In genomic region chr10:96056787-96057186, GRCh38 we compare ENCODE assay signal across 15 cellular contexts. TPM values are rescaled to one million over a fixed set of nuclear protein-coding genes. Genes with fewer than 3 reads are reported as not detected.
A peak's percentile ranks its signal among the peaks of the same experiment; 100 is the strongest.
DNase-seq lines count a peak whose midpoint lies in the region; ATAC-seq lines count a peak whose summit lies in the region.
"Had no signal": no experiment of that assay in that cellular context is flagged by ENCODE, and none has a peak within 500 bp of the region (broad histone marks: within the 10 kb centered on the region; RNA-seq: fewer than 3 reads in every experiment).

No MANE protein-coding gene starts in this region.

- no peaks in the 10 kb centered on the region for H3K9me3 Mint-ChIP-seq in activated CD4-positive, alpha-beta T cell treated with anti-CD3 and anti-CD28 coated beads for 36 hours (ENCODE audit: low read depth)
- H3K9me3 Mint-ChIP-seq in stimulated activated naive CD8-positive, alpha-beta T cell treated with anti-CD3 and anti-CD28 coated beads, Interleukin-15, Interleukin-2, amounts not matched to agents 100 ng/mL and 50 ng/mL, for 24 hours = no peaks in the 10 kb centered on the region
- H3K9me3 Mint-ChIP-seq in stimulated activated effector memory CD8-positive, alpha-beta T cell treated with anti-CD3 and anti-CD28 coated beads, Interleukin-12 subunit alpha, Interleukin-12 subunit beta, amount 100 ng/mL, for 72 hours = no peaks in the 10 kb centered on the region
- H3K9me3 Mint-ChIP-seq: CD4-positive, alpha-beta T cell; CD8-positive, alpha-beta T cell had no signal

- peaks cover 11% of the 10 kb centered on the region for H3K4me1 Mint-ChIP-seq in activated CD4-positive, alpha-beta T cell treated with anti-CD3 and anti-CD28 coated beads for 36 hours
- peaks cover 11% of the 10 kb centered on the region for H3K4me1 Mint-ChIP-seq in stimulated activated naive CD8-positive, alpha-beta T cell treated with anti-CD3 and anti-CD28 coated beads, Interleukin-15, Interleukin-2, amounts not matched to agents 100 ng/mL and 50 ng/mL, for 24 hours (ENCODE audit: low read depth)
- H3K4me1 Mint-ChIP-seq in stimulated activated effector memory CD8-positive, alpha-beta T cell treated with anti-CD3 and anti-CD28 coated beads, Interleukin-12 subunit alpha, Interleukin-12 subunit beta, amount 100 ng/mL, for 72 hours = peaks cover 17% of the 10 kb centered on the region
- H3K4me1 Mint-ChIP-seq: B cell had no signal

- intact Hi-C loops in activated CD4-positive, alpha-beta T cell treated with anti-CD3 and anti-CD28 coated beads for 36 hours (cut with DNase I, micrococcal nuclease) = no loop called here

- peak overlapping the region; percentile 27 for H3K27ac Mint-ChIP-seq in activated CD4-positive, alpha-beta T cell treated with anti-CD3 and anti-CD28 coated beads for 36 hours
- H3K27ac Mint-ChIP-seq in stimulated activated naive CD8-positive, alpha-beta T cell treated with anti-CD3 and anti-CD28 coated beads, Interleukin-15, Interleukin-2, amounts not matched to agents 100 ng/mL and 50 ng/mL, for 24 hours = peak overlapping the region; percentile 28
- H3K27ac Mint-ChIP-seq in stimulated activated effector memory CD8-positive, alpha-beta T cell treated with anti-CD3 and anti-CD28 coated beads, Interleukin-12 subunit alpha, Interleukin-12 subunit beta, amount 100 ng/mL, for 72 hours = peak overlapping the region; percentile 59
- H3K27ac Mint-ChIP-seq: B cell; CD4-positive, alpha-beta T cell; CD8-positive, alpha-beta T cell had no signal

- no peak for DNase-seq in activated CD4-positive, alpha-beta T cell treated with anti-CD3 and anti-CD28 coated beads for 36 hours
- no peak for DNase-seq in activated CD4-positive, alpha-beta T cell treated with anti-CD3 and anti-CD28 coated beads, Interleukin-2, amount 50 U/mL, for 1 hour
- DNase-seq in stimulated activated naive CD8-positive, alpha-beta T cell treated with anti-CD3 and anti-CD28 coated beads, Interleukin-15, Interleukin-2, amounts not matched to agents 100 U/mL and 50 U/mL, for 24 hours = no peak
- DNase-seq in stimulated activated effector memory CD8-positive, alpha-beta T cell treated with anti-CD3 and anti-CD28 coated beads, Interleukin-12 subunit alpha, Interleukin-12 subunit beta, amount 100 ng/mL, for 72 hours (ENCODE audit: low spot score in 2 of 2) = no peak
- DNase-seq: AML-193; Caco-2; Calu3; CD4-positive, alpha-beta T cell; CD8-positive, alpha-beta T cell; DMS79 treated with DMSO at 0.1 percent for 48 hours; GF-D8 had no signal

- POLR2A ChIA-PET in activated CD4-positive, alpha-beta T cell treated with anti-CD3 and anti-CD28 coated beads for 36 hours (lab: Charles Lee) = no interaction called here

- peaks cover 48% of the 10 kb centered on the region for H3K36me3 Mint-ChIP-seq in activated CD4-positive, alpha-beta T cell treated with anti-CD3 and anti-CD28 coated beads for 36 hours (ENCODE audit: low read depth)
- H3K36me3 Mint-ChIP-seq in stimulated activated naive CD8-positive, alpha-beta T cell treated with anti-CD3 and anti-CD28 coated beads, Interleukin-15, Interleukin-2, amounts not matched to agents 100 ng/mL and 50 ng/mL, for 24 hours (ENCODE audit: low read depth) = peaks cover 66% of the 10 kb centered on the region
- peaks cover 69% of the 10 kb centered on the region for H3K36me3 Mint-ChIP-seq in stimulated activated effector memory CD8-positive, alpha-beta T cell treated with anti-CD3 and anti-CD28 coated beads, Interleukin-12 subunit alpha, Interleukin-12 subunit beta, amount 100 ng/mL, for 72 hours

- ATAC-seq in activated CD4-positive, alpha-beta T cell treated with anti-CD3 and anti-CD28 coated beads for 36 hours = no peak
- no peak for ATAC-seq in stimulated activated naive CD8-positive, alpha-beta T cell treated with anti-CD3 and anti-CD28 coated beads, Interleukin-15, Interleukin-2, amounts not matched to agents 100 U/mL and 50 U/mL, for 24 hours
- no peak for ATAC-seq in stimulated activated effector memory CD8-positive, alpha-beta T cell treated with anti-CD3 and anti-CD28 coated beads, Interleukin-12 subunit alpha, Interleukin-12 subunit beta, amount 100 ng/mL, for 72 hours
- ATAC-seq in HG02981 (IDR thresholded peaks at IDR 0.05; ENCODE audit: unreplicated experiment) = no peak
- ATAC-seq: A549; CD8-positive, alpha-beta T cell had no signal

- no peak overlapping the region for H3K4me3 Mint-ChIP-seq in activated CD4-positive, alpha-beta T cell treated with anti-CD3 and anti-CD28 coated beads for 36 hours
- no peak overlapping the region for H3K4me3 Mint-ChIP-seq in stimulated activated naive CD8-positive, alpha-beta T cell treated with anti-CD3 and anti-CD28 coated beads, Interleukin-15, Interleukin-2, amounts not matched to agents 100 ng/mL and 50 ng/mL, for 24 hours
- H3K4me3 Mint-ChIP-seq in stimulated activated effector memory CD8-positive, alpha-beta T cell treated with anti-CD3 and anti-CD28 coated beads, Interleukin-12 subunit alpha, Interleukin-12 subunit beta, amount 100 ng/mL, for 72 hours = no peak overlapping the region
- H3K4me3 Mint-ChIP-seq: B cell; CD4-positive, alpha-beta T cell; CD8-positive, alpha-beta T cell had no signal

- H3K27me3 Mint-ChIP-seq in activated CD4-positive, alpha-beta T cell treated with anti-CD3 and anti-CD28 coated beads for 36 hours = no peaks in the 10 kb centered on the region
- H3K27me3 Mint-ChIP-seq in stimulated activated naive CD8-positive, alpha-beta T cell treated with anti-CD3 and anti-CD28 coated beads, Interleukin-15, Interleukin-2, amounts not matched to agents 100 ng/mL and 50 ng/mL, for 24 hours = no peaks in the 10 kb centered on the region
- H3K27me3 Mint-ChIP-seq: B cell; CD4-positive, alpha-beta T cell had no signal

- CTCF ChIA-PET in activated CD4-positive, alpha-beta T cell treated with anti-CD3 and anti-CD28 coated beads for 36 hours (lab: Charles Lee) = interaction anchor here (1.0 kb wide), 1 partner anchor 14 kb away, joined by 3 read pairs; no protein-coding TSS in a partner anchor

RNA-seq across cellular contexts. Expression of gene CCNJ, which starts 13.4 kb away (rescaled TPM):
- total RNA-seq in activated CD4-positive, alpha-beta T cell treated with anti-CD3 and anti-CD28 coated beads for 36 hours = 1 to 10 TPM; 4.4 to 4.5 TPM
